In the genomic region with DNA sequence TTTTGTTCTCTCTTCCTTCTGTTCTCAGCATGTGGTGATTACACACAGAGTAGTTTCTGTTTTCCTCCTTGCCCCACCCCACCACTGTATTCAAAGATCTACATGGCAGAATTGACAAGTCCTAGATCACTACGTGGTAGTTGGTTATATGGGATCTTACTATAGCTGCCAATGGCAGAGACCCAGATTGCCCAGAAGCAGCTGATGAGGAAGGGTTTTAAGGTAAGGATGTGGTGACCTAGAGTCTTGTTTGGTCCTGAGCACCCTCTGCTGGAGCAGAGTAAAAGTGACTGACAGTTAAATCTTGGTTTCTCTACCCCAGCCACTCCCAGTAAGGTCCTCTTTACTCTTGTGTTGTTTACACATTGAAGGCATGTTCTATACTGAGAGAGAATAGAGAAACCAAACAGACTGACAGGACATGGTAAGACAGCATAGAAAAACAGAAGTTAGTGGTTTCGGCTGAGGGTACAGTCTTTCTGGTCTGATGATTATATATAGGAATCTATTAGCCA, we compare ENCODE assay signal across 8 cellular contexts. TPM values are rescaled to one million over a fixed set of nuclear protein-coding genes. Genes with fewer than 3 reads are reported as not detected.
DNase-seq lines count a peak whose midpoint lies in the region; ATAC-seq and TF ChIP-seq lines count a peak whose summit lies in the region.

No MANE protein-coding gene starts in this region.

- peaks cover 81% of the 10 kb centered on the region for H3K36me3 ChIP-seq in PC-9 (ENCODE audit: low read depth)
- H3K36me3 ChIP-seq in right lobe of liver = peaks cover 0 to 73% (median 31%) of the 10 kb centered on the region in 4 donors

- no TSS peak for BruUV-seq in PC-9 (replicated peaks; lab: Mats Ljungman, UMichigan)

- CTCF ChIA-PET in PC-9 (lab: Charles Lee) = interaction anchor here (0.7 to 1.9 kb wide), 5 partner anchors 23 to 234 kb away, joined by 3 to 9 read pairs (median 3); a partner anchor contains a TSS

- H3K4me3 ChIP-seq in PC-9 = no peak overlapping the region
- H3K4me3 ChIP-seq in cardiac fibroblast (replicated peaks in 1 of 2; ENCODE audit: low read depth in 2 of 2, low read length in 2 of 2) = no peak overlapping the region
- no peak overlapping the region for H3K4me3 ChIP-seq in right lobe of liver

- peak; percentile 56 for DNase-seq in NCI-H82 (lab: John Stamatoyannopoulos, UW)
- DNase-seq in NCI-H82 treated with DMSO at 0.1 percent for 48 hours (lab: John Stamatoyannopoulos, UW; ENCODE audit: unreplicated experiment) = no peak
- DNase-seq in PC-9 = peak; percentile 27 to 59
- peak; percentile 72 to 80 for DNase-seq in cardiac fibroblast (ENCODE audit: low read depth in 2 of 2)
- no peak for DNase-seq in right lobe of liver
- no peak for DNase-seq in ureter (ENCODE audit: low spot score)

- H3K4me1 ChIP-seq in PC-9 (replicated peaks; ENCODE audit: insufficient read depth) = peaks cover 11% of the 10 kb centered on the region
- peaks cover 0 to 48% (median 17%) of the 10 kb centered on the region in 4 donors for H3K4me1 ChIP-seq in right lobe of liver

- no peak overlapping the region for H3K27ac ChIP-seq in PC-9
- H3K27ac ChIP-seq in right lobe of liver = no peak overlapping the region

- no peaks in the 10 kb centered on the region for H3K9me3 ChIP-seq in PC-9 (ENCODE audit: insufficient read depth, low read depth)
- H3K9me3 ChIP-seq in right lobe of liver = no peaks in the 10 kb centered on the region

- peaks cover 54% of the 10 kb centered on the region for H3K79me2 ChIP-seq in PC-9 (ENCODE audit: low read depth)

- POLR2A ChIA-PET in PC-9 (lab: Charles Lee; ENCODE audit: unreplicated experiment) = no interaction called here

- 40% methylated on average over 2 of the region's 2 CpGs for WGBS in right lobe of liver (ENCODE audit: insufficient coverage, low coverage, low lambda C conversion rate, missing lambda C conversion rate)

- peaks cover 13% of the 10 kb centered on the region; the same call in 1 of the 2 replicates for H4K20me1 ChIP-seq in PC-9 (ENCODE audit: insufficient read depth)

- ATAC-seq in GM19463 (IDR thresholded peaks at IDR 0.05; ENCODE audit: unreplicated experiment) (peak; percentile 93), HG03432 (IDR thresholded peaks at IDR 0.05; ENCODE audit: unreplicated experiment) (peak; percentile 96), right lobe of liver (peak; percentile 79 to 89 (median 86))

- peak; percentile 82 for TF ChIP-seq CTCF in PC-9 (conservative IDR thresholded peaks at IDR 0.05)
- TF ChIP-seq CTCF in cardiac fibroblast (IDR thresholded peaks at IDR 0.05; ENCODE audit: low read depth, low read length) = peak; percentile 60
- peak; percentile 41 to 69 (median 58) for TF ChIP-seq CTCF in right lobe of liver (IDR thresholded peaks at IDR 0.05)

- no peak for TF ChIP-seq POLR2A in right lobe of liver (IDR thresholded peaks at IDR 0.05)

- no peak overlapping the region for H3K4me2 ChIP-seq in PC-9

- H3K27me3 ChIP-seq in PC-9 (ENCODE audit: insufficient read depth, low read depth) (no peaks in the 10 kb centered on the region), right lobe of liver (no peaks in the 10 kb centered on the region)

- peaks cover 63% of the 10 kb centered on the region for H3F3A ChIP-seq in PC-9 (ENCODE audit: insufficient read depth, low read depth)

- intact Hi-C loops in PC-9 (cut with micrococcal nuclease; ENCODE audit: unreplicated experiment) = loop anchor here (1.0 to 5.0 kb wide), 2 partner anchors 27 to 369 kb away; a partner anchor contains a TSS
- intact Hi-C loops in right lobe of liver (cut with DNase I) = no loop called here

- H3K9me2 ChIP-seq in PC-9 (ENCODE audit: insufficient read depth) = no peaks in the 10 kb centered on the region

- H2AFZ ChIP-seq in PC-9 = no peak overlapping the region

RNA-seq across cellular contexts. Expression of a gene that starts 22.8 kb away (rescaled TPM):
- total RNA-seq in PC-9 (2021) (32.1 and 36.5 TPM in 2 replicates), right lobe of liver (10 to 100 TPM in 5 of 6 experiments, 1 to 10 TPM in 1; 9.9 to 15.5 (median 12.4) TPM), ureter (41.5 TPM)

RNA-seq across cellular contexts. Expression of a gene that starts 27.0 kb away (rescaled TPM):
- total RNA-seq in PC-9 (2021) (143 and 147 TPM in 2 replicates), right lobe of liver (10 to 100 TPM; 51.4 to 77.5 (median 56.0) TPM), ureter (71.0 TPM)

RNA-seq across cellular contexts. Expression of a gene that starts 58.9 kb away (rescaled TPM):
- not detected in 2 replicates for total RNA-seq in PC-9 (2021)
- not detected for total RNA-seq in right lobe of liver
- not detected for total RNA-seq in ureter

Comparison
In these comparisons a context has a peak if more than half of its experiments do, and no peak if none do; other contexts are left out.
1. DNase-seq: peak in NCI-H82 (single experiment), PC-9 (2 of 2) and cardiac fibroblast (2 of 2); none in NCI-H82 treated with DMSO at 0.1 percent for 48 hours (single experiment), right lobe of liver (0 of 3) and ureter (single experiment).
2. Peak in every context shown above with its lines, with median percentiles within 50 percentile points of each other: ATAC-seq and CTCF ChIP-seq.